ENCODE assay signal across 20 cellular contexts in the genomic region with DNA sequence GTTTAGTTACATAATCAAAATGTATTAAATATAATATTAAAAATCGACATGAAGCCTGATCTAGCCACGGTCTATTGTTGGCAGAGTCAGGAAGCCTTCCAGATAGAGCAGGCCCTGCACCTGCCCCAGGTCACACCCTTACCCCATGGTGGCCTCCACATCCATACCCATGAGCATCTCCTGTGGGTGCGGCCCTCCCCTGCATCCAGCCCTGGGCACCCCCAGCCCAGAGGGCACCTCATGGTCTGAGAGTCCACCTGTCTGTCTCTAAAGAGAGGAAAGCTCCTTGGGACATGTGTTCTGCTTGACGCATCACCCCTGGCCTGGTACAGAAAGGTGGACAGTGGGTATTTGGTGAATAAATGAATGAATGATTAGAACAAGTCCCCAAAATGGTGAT. TPM values are rescaled to one million over a fixed set of nuclear protein-coding genes. Genes with fewer than 3 reads are reported as not detected.
A peak's percentile ranks its signal among the peaks of the same experiment; 100 is the strongest.
DNase-seq lines count a peak whose midpoint lies in the region; ATAC-seq and TF ChIP-seq lines count a peak whose summit lies in the region.
"Had no signal": no experiment of that assay in that cellular context is flagged by ENCODE, and none has a peak within 500 bp of the region (broad histone marks: within the 10 kb centered on the region; RNA-seq: fewer than 3 reads in every experiment).

No MANE protein-coding gene starts in this region.

- whole genome bisulfite sequencing in suprapubic skin: 88% methylated on average over 4 of the region's 4 CpGs
- WGBS in aorta, 2 donors: 94 to 98% methylated on average over 4 of the region's 4 CpGs
- WGBS in esophagus muscularis mucosa: 89% methylated on average over 3 of the region's 4 CpGs

- no peaks in the 10 kb centered on the region for H3K36me3 ChIP-seq in suprapubic skin
- no peaks in the 10 kb centered on the region for H3K36me3 ChIP-seq in aorta (ENCODE audit: control insufficient read depth in 1 of 2, insufficient read depth in 2 of 2, low read length in 1 of 2)
- H3K36me3 ChIP-seq in esophagus muscularis mucosa: no peaks in the 10 kb centered on the region
- H3K36me3 ChIP-seq: BE2C had no signal

- TF ChIP-seq POLR2A in suprapubic skin (IDR thresholded peaks at IDR 0.05) (no peak), esophagus muscularis mucosa (IDR thresholded peaks at IDR 0.05; ENCODE audit: low read depth) (no peak)

- no peak overlapping the region for H3K27ac ChIP-seq in suprapubic skin
- H3K27ac ChIP-seq in aorta (ENCODE audit: low read depth in 1 of 2, low read length in 2 of 2): no peak overlapping the region
- H3K27ac ChIP-seq in esophagus muscularis mucosa (replicated peaks in 1 of 4): no peak overlapping the region

- DNase-seq in activated effector memory CD4-positive, alpha-beta T cell treated with anti-CD3 and anti-CD28 coated beads, Interleukin-2, amount 50 U/mL, for 16 hours: peak; percentile 54
- no peak for DNase-seq in activated effector memory CD4-positive, alpha-beta T cell treated with Interleukin-2 at 50 U/mL for 16 hours
- peak; percentile 62 for DNase-seq in mesenteric fat pad (ENCODE audit: low spot score)
- DNase-seq in suprapubic skin (ENCODE audit: low spot score in 2 of 2): peak; percentile 37 to 64
- peak; percentile 19 to 70 for DNase-seq in aorta
- no peak for DNase-seq in LoVo (ENCODE audit: low spot score)
- DNase-seq in 8988T: no peak
- no peak for DNase-seq in esophagus muscularis mucosa (ENCODE audit: extremely low spot score)
- DNase-seq: ACHN; BE2C; C1 segment of cervical spinal cord; CD4-positive, CD25-positive, alpha-beta regulatory T cell; COR-L47; DMS 273 treated with DMSO at 0.1 percent for 48 hours; DMS53; DND-41; EL; H9 had no signal

- no peak overlapping the region for H3K4me3 ChIP-seq in suprapubic skin
- no peak overlapping the region for H3K4me3 ChIP-seq in aorta (ENCODE audit: low read length in 2 of 2)
- no peak overlapping the region for H3K4me3 ChIP-seq in esophagus muscularis mucosa
- H3K4me3 ChIP-seq: GM12878 had no signal

- TF ChIP-seq CTCF in suprapubic skin (IDR thresholded peaks at IDR 0.05) (no peak), esophagus muscularis mucosa (IDR thresholded peaks at IDR 0.05) (no peak)

- H3K4me1 ChIP-seq in suprapubic skin (no peaks in the 10 kb centered on the region), aorta (ENCODE audit: control insufficient read depth in 1 of 2, insufficient read depth in 2 of 2, low read length in 2 of 2) (no peaks in the 10 kb centered on the region), esophagus muscularis mucosa (no peaks in the 10 kb centered on the region)
- H3K4me1 ChIP-seq: BE2C had no signal

- ATAC-seq in aorta (ENCODE audit: low FRiP score): no peak
- ATAC-seq: GM12878 had no signal

- H3K27me3 ChIP-seq in suprapubic skin: no peaks in the 10 kb centered on the region
- no peaks in the 10 kb centered on the region for H3K27me3 ChIP-seq in aorta (ENCODE audit: control insufficient read depth in 1 of 2, insufficient read depth in 2 of 2, low read length in 1 of 2)
- no peaks in the 10 kb centered on the region for H3K27me3 ChIP-seq in esophagus muscularis mucosa
- H3K27me3 ChIP-seq: BE2C had no signal

- TF ChIP-seq EP300 in suprapubic skin (IDR thresholded peaks at IDR 0.05) (no peak), esophagus muscularis mucosa (IDR thresholded peaks at IDR 0.05) (no peak)

- intact Hi-C loops in aorta (cut with DNase I) (no loop called here), esophagus muscularis mucosa (cut with DNase I) (no loop called here)

- no peaks in the 10 kb centered on the region for H3K9me3 ChIP-seq in suprapubic skin
- no peaks in the 10 kb centered on the region for H3K9me3 ChIP-seq in aorta (ENCODE audit: control insufficient read depth, low read length)
- no peaks in the 10 kb centered on the region for H3K9me3 ChIP-seq in esophagus muscularis mucosa
- H3K9me3 ChIP-seq: BE2C had no signal

RNA-seq across cellular contexts. Expression of gene CSPG4, which starts 37.2 kb away (rescaled TPM):
- total RNA-seq in mesenteric fat pad (105 TPM), suprapubic skin (10 to 100 TPM; 12.8 to 19.7 (median 14.0) TPM), aorta (100 to 1,000 TPM in 1 of 2 donors, 10 to 100 TPM in 1; 86.8 to 160 TPM), esophagus muscularis mucosa (100 to 1,000 TPM; 133 to 386 (median 182) TPM)
- polyA plus RNA-seq in aorta: 10 to 100 TPM; 10.6 to 45.1 TPM
- total RNA-seq: CD4-positive, CD25-positive, alpha-beta regulatory T cell; CD8-positive, alpha-beta memory T cell had no signal
- polyA plus RNA-seq: CD4-positive, CD25-positive, alpha-beta regulatory T cell; CD8-positive, alpha-beta memory T cell had no signal

Comparison
In these comparisons a context has a peak if more than half of its experiments do, and no peak if none do; other contexts are left out.
1. DNase-seq: peak in activated effector memory CD4-positive, alpha-beta T cell treated with anti-CD3 and anti-CD28 coated beads, Interleukin-2, amount 50 U/mL, for 16 hours (single experiment), mesenteric fat pad (single experiment), suprapubic skin (2 of 2) and aorta (2 of 2); none in activated effector memory CD4-positive, alpha-beta T cell treated with Interleukin-2 at 50 U/mL for 16 hours (single experiment), LoVo (single experiment), 8988T (single experiment) and esophagus muscularis mucosa (single experiment).